Comparison of ENCODE assay signal across 7 cellular contexts in genomic region chr4:124461592-124461991, GRCh38.
DNase-seq lines count a peak whose midpoint lies in the region; ATAC-seq and TF ChIP-seq lines count a peak whose summit lies in the region.
"Not testable (repeated sequence)": the region's sequence is repeated elsewhere in the genome, so short reads cannot be mapped to it uniquely, and the experiment has no call there.

No MANE protein-coding gene starts in this region.

- H3K36me3 ChIP-seq in HEK293 (ENCODE audit: control insufficient read depth in 2 of 2, insufficient read depth in 1 of 2, low read length in 2 of 2), result not testable (repeated sequence)

- POLR2A ChIA-PET in HEK293 (lab: Yijun Ruan, JAX), result not testable (repeated sequence)

- H3K4me3 ChIP-seq in HEK293 (ENCODE audit: low read depth, low read length), result not testable (repeated sequence)

- H3K9me3 Mint-ChIP-seq in activated naive CD4-positive, alpha-beta T cell treated with anti-CD3 and anti-CD28 coated beads for 36 hours, result peaks cover 17% of the 10 kb centered on the region

- not testable (repeated sequence) for H3K4me1 ChIP-seq in HEK293 (ENCODE audit: control insufficient read depth, insufficient read depth, low read length)

- H3K36me3 Mint-ChIP-seq in activated naive CD4-positive, alpha-beta T cell treated with anti-CD3 and anti-CD28 coated beads for 36 hours (ENCODE audit: low read depth), result not testable (repeated sequence)

- CTCF ChIA-PET in HEK293 (lab: Yijun Ruan, JAX); activated naive CD4-positive, alpha-beta T cell treated with anti-CD3 and anti-CD28 coated beads for 36 hours (lab: Charles Lee): not testable (repeated sequence)

- H3K27ac Mint-ChIP-seq in activated naive CD4-positive, alpha-beta T cell treated with anti-CD3 and anti-CD28 coated beads for 36 hours, result not testable (repeated sequence)

- TF ChIP-seq POLR2A in erythroblast (IDR thresholded peaks at IDR 0.05; ENCODE audit: low read length), result not testable (repeated sequence)

- H3K4me3 Mint-ChIP-seq in activated naive CD4-positive, alpha-beta T cell treated with anti-CD3 and anti-CD28 coated beads for 36 hours, result not testable (repeated sequence)

- not testable (repeated sequence) for H3K9me3 ChIP-seq in HEK293 (ENCODE audit: control insufficient read depth, insufficient read depth, low read depth, low read length)

- intact Hi-C loops in activated naive CD4-positive, alpha-beta T cell treated with anti-CD3 and anti-CD28 coated beads for 36 hours (cut with micrococcal nuclease), result not testable (repeated sequence)

- not testable (repeated sequence) for H3K4me1 Mint-ChIP-seq in activated naive CD4-positive, alpha-beta T cell treated with anti-CD3 and anti-CD28 coated beads for 36 hours (ENCODE audit: low read depth)

- not testable (repeated sequence) for TF ChIP-seq CTCF in HEK293 (tag by site-specific recombination; IDR thresholded peaks at IDR 0.05)

- ATAC-seq in stimulated activated naive CD8-positive, alpha-beta T cell treated with anti-CD3 and anti-CD28 coated beads, Interleukin-15, Interleukin-2, amounts not matched to agents 100 U/mL and 50 U/mL, for 24 hours, result not testable (repeated sequence)

- DNase-seq in DMS 273 (lab: John Stamatoyannopoulos, UW; ENCODE audit: unreplicated experiment), result peak; percentile 16
- DNase-seq in NAMALWA (ENCODE audit: low spot score), result peak; percentile 7
- peak; percentile 3 for DNase-seq in NCI-H748 (lab: John Stamatoyannopoulos, UW; ENCODE audit: unreplicated experiment)
- DNase-seq in activated naive CD4-positive, alpha-beta T cell treated with anti-CD3 and anti-CD28 coated beads for 36 hours, result peak; percentile 5
- peak; percentile 2 to 4 for DNase-seq in erythroblast (lab: John Stamatoyannopoulos, UW)
- DNase-seq in stimulated activated naive CD8-positive, alpha-beta T cell treated with anti-CD3 and anti-CD28 coated beads, Interleukin-15, Interleukin-2, amounts not matched to agents 100 U/mL and 50 U/mL, for 24 hours, result peak; percentile 5

- H3K27ac ChIP-seq in HEK293 (ENCODE audit: extremely low read depth, low read depth, low read length), result not testable (repeated sequence)

- H3K27me3 Mint-ChIP-seq in activated naive CD4-positive, alpha-beta T cell treated with anti-CD3 and anti-CD28 coated beads for 36 hours (ENCODE audit: low read depth), result not testable (repeated sequence)

TF ChIP-seq in HEK293, 187 proteins besides CTCF, POLR2A, EP300 and RAD21:
- TF ChIP-seq SETDB1 (IDR thresholded peaks at IDR 0.05; ENCODE audit: insufficient read length, low read length), result peak; percentile 92
